1 cellular context compared by ENCODE assay signal in genomic region chr4:109937352-109937751, GRCh38. TPM values are rescaled to one million over a fixed set of nuclear protein-coding genes. Genes with fewer than 3 reads are reported as not detected.
"Had no signal": no experiment of that assay in that cellular context is flagged by ENCODE, and none has a peak within 500 bp of the region (broad histone marks: within the 10 kb centered on the region; RNA-seq: fewer than 3 reads in every experiment).

No MANE protein-coding gene starts in this region.

RNA-seq across cellular contexts. Expression of gene EGF, which starts 24.7 kb away (rescaled TPM):
- total RNA-seq: endothelial cell of umbilical vein had no signal
- polyA plus RNA-seq: endothelial cell of umbilical vein had no signal
